Comparison of ENCODE assay signal across 25 cellular contexts in the genomic region with DNA sequence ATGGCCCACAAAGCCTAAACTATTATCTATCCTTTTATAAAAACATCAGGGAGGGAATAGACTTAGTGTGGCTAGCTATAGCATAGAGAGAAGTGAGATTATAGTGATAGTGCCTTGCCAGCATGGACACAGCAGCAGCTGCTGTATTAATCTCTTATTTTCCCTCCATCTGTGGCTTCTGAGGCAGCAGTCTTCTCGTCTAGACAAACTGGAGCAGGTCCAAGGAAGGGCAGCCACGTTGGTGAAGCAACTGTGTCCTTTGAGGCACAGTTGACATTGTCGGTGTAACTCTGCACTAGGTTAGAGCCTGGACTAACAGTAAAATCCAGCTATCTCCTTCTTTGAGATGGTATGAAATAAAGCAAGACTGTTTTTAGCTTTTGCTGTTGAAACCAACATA.
DNase-seq lines count a peak whose midpoint lies in the region; TF ChIP-seq lines count a peak whose summit lies in the region.
"Had no signal": no experiment of that assay in that cellular context is flagged by ENCODE, and none has a peak within 500 bp of the region (broad histone marks: within the 10 kb centered on the region; RNA-seq: fewer than 3 reads in every experiment).

No MANE protein-coding gene starts in this region.

- DNase-seq in BE2C: peak; percentile 64
- DNase-seq in NCI-H446 treated with DMSO at 0.1 percent for 48 hours (lab: John Stamatoyannopoulos, UW): peak; percentile 21
- peak; percentile 10 for DNase-seq in glomerular visceral epithelial cell (ENCODE audit: extremely low spot score)
- DNase-seq in KBM-7: no peak
- DNase-seq in SIG-M5 treated with dmso at 0.1 percent for 504 hours (lab: John Stamatoyannopoulos, UW; ENCODE audit: unreplicated experiment): no peak
- DNase-seq in islet precursor cell: no peak
- DNase-seq: activated CD8-positive, alpha-beta T cell treated with anti-CD3 and anti-CD28 coated beads, Interleukin-2, amount 10 ng/mL, durations not matched to agents 7 days and 5 days; activated effector memory CD4-positive, alpha-beta T cell treated with Interleukin-2 at 50 U/mL for 16 hours; activated naive CD8-positive, alpha-beta T cell treated with anti-CD3 and anti-CD28 coated beads, Interleukin-2, amount 10 ng/mL, durations not matched to agents 7 days and 5 days; caudate nucleus; cortex of kidney; Karpas-422; left cardiac atrium; mammary epithelial cell; NCI-H187; right cardiac atrium; stimulated activated CD4-positive, alpha-beta T cell treated with anti-CD3 and anti-CD28 coated beads, Interleukin-12 subunit alpha, Interleukin-12 subunit beta, amount 100 ng/mL, for 4 hours; stimulated activated CD4-positive, alpha-beta T cell treated with anti-CD3 and anti-CD28 coated beads, Interleukin-4, amount 100 ng/mL, for 1 hour; substantia nigra; upper lobe of left lung had no signal

- in situ Hi-C loops in KBM-7 (cut with MboI; ENCODE audit: low pct_unique_long_range_greater_than_20kb, low sequenced_read_pairs): no loop called here

- POLR2A ChIA-PET in HEK293 (lab: Yijun Ruan, JAX): no interaction called here

- no peak for TF ChIP-seq CTCF in BE2C (IDR thresholded peaks at IDR 0.05; ENCODE audit: low read depth, low read length)
- TF ChIP-seq CTCF in HEK293 (tag by site-specific recombination; IDR thresholded peaks at IDR 0.05): no peak

- no peak overlapping the region; the same call in 1 of the 2 replicates for H3K27ac ChIP-seq in HEK293 (ENCODE audit: extremely low read depth, low read depth, low read length)
- H3K27ac ChIP-seq: BLaER1 treated with 17β-estradiol and CSF1 and Interleukin-3, amounts not matched to agents 10 nM and 100 nM; gastrocnemius medialis; hepatocyte; SJSA1; upper lobe of left lung had no signal

- H3K27me3 ChIP-seq in BE2C: no peaks in the 10 kb centered on the region
- H3K27me3 ChIP-seq: BLaER1 treated with 17β-estradiol and CSF1 and Interleukin-3, amounts not matched to agents 10 nM and 100 nM; gastrocnemius medialis; hepatocyte; SJSA1; upper lobe of left lung had no signal

- CTCF ChIA-PET in HEK293 (lab: Yijun Ruan, JAX): interaction anchor here (0.6 to 0.9 kb wide), 2 partner anchors 14 to 100 kb away, joined by 3 to 4 read pairs; no protein-coding TSS in a partner anchor

- H3K4me1 ChIP-seq in BE2C (no peaks in the 10 kb centered on the region; the same call in none of the 2 replicates), HEK293 (ENCODE audit: control insufficient read depth, insufficient read depth, low read length) (peaks cover 21% of the 10 kb centered on the region)
- H3K4me1 ChIP-seq: gastrocnemius medialis, SJSA1 had no signal

- H3K36me3 ChIP-seq in BE2C: no peaks in the 10 kb centered on the region
- H3K36me3 ChIP-seq in HEK293 (ENCODE audit: control insufficient read depth in 2 of 2, insufficient read depth in 1 of 2, low read length in 2 of 2): no peaks in the 10 kb centered on the region; a peak in 1 of 3 replicates
- H3K36me3 ChIP-seq: gastrocnemius medialis, SJSA1, upper lobe of left lung had no signal

- H3K4me3 ChIP-seq in BE2C (ENCODE audit: low read depth, low read length) (no peak overlapping the region), HEK293 (ENCODE audit: low read depth, low read length) (no peak overlapping the region)
- H3K4me3 ChIP-seq: BLaER1 treated with 17β-estradiol and CSF1 and Interleukin-3, amounts not matched to agents 10 nM and 100 nM; gastrocnemius medialis; hepatocyte; SJSA1; upper lobe of left lung had no signal

- H3K9me3 ChIP-seq in BE2C (no peaks in the 10 kb centered on the region), HEK293 (ENCODE audit: control insufficient read depth, insufficient read depth, low read depth, low read length) (no peaks in the 10 kb centered on the region)
- H3K9me3 ChIP-seq: gastrocnemius medialis, SJSA1, upper lobe of left lung had no signal

TF ChIP-seq in HEK293, 187 proteins besides CTCF, POLR2A, EP300 and RAD21:
- TF ChIP-seq, protein P1, sequence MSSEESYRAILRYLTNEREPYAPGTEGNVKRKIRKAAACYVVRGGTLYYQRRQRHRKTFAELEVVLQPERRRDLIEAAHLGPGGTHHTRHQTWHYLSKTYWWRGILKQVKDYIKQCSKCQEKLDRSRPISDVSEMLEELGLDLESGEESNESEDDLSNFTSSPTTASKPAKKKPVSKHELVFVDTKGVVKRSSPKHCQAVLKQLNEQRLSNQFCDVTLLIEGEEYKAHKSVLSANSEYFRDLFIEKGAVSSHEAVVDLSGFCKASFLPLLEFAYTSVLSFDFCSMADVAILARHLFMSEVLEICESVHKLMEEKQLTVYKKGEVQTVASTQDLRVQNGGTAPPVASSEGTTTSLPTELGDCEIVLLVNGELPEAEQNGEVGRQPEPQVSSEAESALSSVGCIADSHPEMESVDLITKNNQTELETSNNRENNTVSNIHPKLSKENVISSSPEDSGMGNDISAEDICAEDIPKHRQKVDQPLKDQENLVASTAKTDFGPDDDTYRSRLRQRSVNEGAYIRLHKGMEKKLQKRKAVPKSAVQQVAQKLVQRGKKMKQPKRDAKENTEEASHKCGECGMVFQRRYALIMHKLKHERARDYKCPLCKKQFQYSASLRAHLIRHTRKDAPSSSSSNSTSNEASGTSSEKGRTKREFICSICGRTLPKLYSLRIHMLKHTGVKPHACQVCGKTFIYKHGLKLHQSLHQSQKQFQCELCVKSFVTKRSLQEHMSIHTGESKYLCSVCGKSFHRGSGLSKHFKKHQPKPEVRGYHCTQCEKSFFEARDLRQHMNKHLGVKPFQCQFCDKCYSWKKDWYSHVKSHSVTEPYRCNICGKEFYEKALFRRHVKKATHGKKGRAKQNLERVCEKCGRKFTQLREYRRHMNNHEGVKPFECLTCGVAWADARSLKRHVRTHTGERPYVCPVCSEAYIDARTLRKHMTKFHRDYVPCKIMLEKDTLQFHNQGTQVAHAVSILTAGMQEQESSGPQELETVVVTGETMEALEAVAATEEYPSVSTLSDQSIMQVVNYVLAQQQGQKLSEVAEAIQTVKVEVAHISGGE (tag by site-specific recombination; conservative IDR thresholded peaks at IDR 0.05; ENCODE audit: low read depth): no peak
- TF ChIP-seq, protein P2, sequence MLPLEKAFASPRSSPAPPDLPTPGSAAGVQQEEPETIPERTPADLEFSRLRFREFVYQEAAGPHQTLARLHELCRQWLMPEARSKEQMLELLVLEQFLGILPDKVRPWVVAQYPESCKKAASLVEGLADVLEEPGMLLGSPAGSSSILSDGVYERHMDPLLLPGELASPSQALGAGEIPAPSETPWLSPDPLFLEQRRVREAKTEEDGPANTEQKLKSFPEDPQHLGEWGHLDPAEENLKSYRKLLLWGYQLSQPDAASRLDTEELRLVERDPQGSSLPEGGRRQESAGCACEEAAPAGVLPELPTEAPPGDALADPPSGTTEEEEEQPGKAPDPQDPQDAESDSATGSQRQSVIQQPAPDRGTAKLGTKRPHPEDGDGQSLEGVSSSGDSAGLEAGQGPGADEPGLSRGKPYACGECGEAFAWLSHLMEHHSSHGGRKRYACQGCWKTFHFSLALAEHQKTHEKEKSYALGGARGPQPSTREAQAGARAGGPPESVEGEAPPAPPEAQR (tag by site-specific recombination; IDR thresholded peaks at IDR 0.05): no peak
- TF ChIP-seq OSR2 (tag by site-specific recombination; IDR thresholded peaks at IDR 0.05): 0 out of 2 replicates have a peak, but pooled peaks have one; percentile 16
TF ChIP-seq in HEK293: peak in this region for 1.

Comparison
In these comparisons a context has a peak if more than half of its experiments do, and no peak if none do; other contexts are left out.
1. DNase-seq: peak in BE2C (single experiment), NCI-H446 treated with DMSO at 0.1 percent for 48 hours (single experiment) and glomerular visceral epithelial cell (single experiment); none in KBM-7 (single experiment), SIG-M5 treated with dmso at 0.1 percent for 504 hours (single experiment) and islet precursor cell (single experiment).